Comparison of ENCODE assay signal across 1 cellular context in the genomic region with DNA sequence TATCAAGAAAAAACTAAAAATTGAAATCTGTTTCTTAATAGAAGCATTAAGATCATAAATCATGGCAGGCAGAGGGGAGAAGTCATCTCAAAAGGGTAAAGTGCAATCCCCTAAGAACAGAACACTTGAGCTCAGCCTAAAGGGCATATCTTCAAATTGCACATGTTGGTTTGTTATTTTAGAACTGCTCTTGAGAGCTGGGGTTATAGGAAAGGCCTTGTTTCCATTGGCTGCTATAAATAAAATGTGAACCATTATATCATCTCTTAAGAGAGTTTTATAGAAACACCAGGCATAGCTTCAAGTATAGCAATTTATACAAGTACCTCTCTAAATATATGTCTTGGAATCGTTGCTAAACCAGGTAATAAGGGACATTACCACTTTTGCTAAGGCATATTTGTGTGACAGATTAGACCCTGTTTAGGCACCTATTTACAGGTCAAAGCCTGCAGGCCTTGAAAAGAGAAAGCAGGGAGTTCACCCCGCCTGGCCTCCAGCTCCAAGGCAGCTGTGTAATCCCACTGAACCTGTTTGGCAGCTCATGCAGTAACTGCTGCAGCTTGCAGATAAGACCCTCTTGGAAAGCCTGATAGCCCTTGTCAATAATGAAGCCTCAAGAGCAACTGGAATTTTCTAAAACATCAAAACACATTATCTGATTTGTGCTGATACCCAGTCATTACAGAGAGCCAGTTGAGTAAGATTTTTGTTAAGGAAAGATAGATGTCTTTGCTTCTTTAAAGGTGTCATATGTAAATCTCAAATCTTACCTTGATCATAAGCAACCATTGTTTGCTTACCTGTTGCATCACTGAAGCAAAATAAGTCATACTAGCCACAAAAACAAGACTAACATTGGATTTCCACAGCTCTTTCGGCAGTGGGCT.
TF ChIP-seq lines count a peak whose summit lies in the region.

No MANE protein-coding gene starts in this region.

TF ChIP-seq in K562, 482 proteins besides CTCF, POLR2A, EP300 and RAD21 (continued from another document and continues in another):
- TF ChIP-seq CTCFL (IDR thresholded peaks at IDR 0.05; ENCODE audit: borderline replicate concordance, insufficient read depth, low read depth, low read length, poor library complexity, severe bottlenecking) (no peak), NBN (IDR thresholded peaks at IDR 0.05; ENCODE audit: low read depth) (peak; percentile 93), ILF3 (IDR thresholded peaks at IDR 0.05; ENCODE audit: borderline replicate concordance) (peak; percentile 84), ZNF274 (IDR thresholded peaks at IDR 0.05; ENCODE audit: borderline replicate concordance, low read depth, low read length) (peak; percentile 76; the same call in 1 of the 2 replicates), ZBTB34 (CRISPR knock-in tag; IDR thresholded peaks at IDR 0.05) (no peak), FOXK1 (CRISPR knock-in tag; IDR thresholded peaks at IDR 0.05; ENCODE audit: borderline replicate concordance) (no peak), CREB1 (IDR thresholded peaks at IDR 0.05) (peak; percentile 69; the same call in 1 of the 2 replicates), CREB1 (CRISPR knock-in tag; IDR thresholded peaks at IDR 0.05) (no peak; the same call in 1 of the 2 replicates), FOXP1 (CRISPR knock-in tag; IDR thresholded peaks at IDR 0.05) (no peak), ZNF121 (CRISPR knock-in tag; conservative IDR thresholded peaks at IDR 0.05) (no peak), ZNF444 (CRISPR knock-in tag; IDR thresholded peaks at IDR 0.05) (0 out of 2 replicates have a peak, but pooled peaks have one; percentile 37), MCM2 (IDR thresholded peaks at IDR 0.05; ENCODE audit: low read depth) (no peak), YBX1 (IDR thresholded peaks at IDR 0.05) (no peak), ELK1 (CRISPR knock-in tag; IDR thresholded peaks at IDR 0.05) (no peak), NR3C1 (CRISPR knock-in tag; IDR thresholded peaks at IDR 0.05) (no peak), FOS (IDR thresholded peaks at IDR 0.05; ENCODE audit: extremely low read depth, insufficient read length) (no peak), CLOCK (CRISPR knock-in tag; IDR thresholded peaks at IDR 0.05; ENCODE audit: borderline replicate concordance) (no peak), KDM1A (IDR thresholded peaks at IDR 0.05) (peak; percentile 98), COPS2 (conservative IDR thresholded peaks at IDR 0.05) (no peak), SPI1 (IDR thresholded peaks at IDR 0.05; ENCODE audit: borderline replicate concordance, low read depth, low read length) (no peak), MBD2 (IDR thresholded peaks at IDR 0.05; ENCODE audit: borderline replicate concordance, low read depth) (peak; percentile 66), ADNP (tag; IDR thresholded peaks at IDR 0.05) (peak; percentile 47; the same call in 1 of the 2 replicates), ZNF696 (CRISPR knock-in tag; conservative IDR thresholded peaks at IDR 0.05) (no peak), ZNF232 (CRISPR knock-in tag; IDR thresholded peaks at IDR 0.05) (no peak), GTF2B (IDR thresholded peaks at IDR 0.05; ENCODE audit: extremely low read depth, insufficient read length) (no peak), SP2 (IDR thresholded peaks at IDR 0.05; ENCODE audit: extremely low read depth, low read depth, low read length, poor library complexity, severe bottlenecking) (no peak), NR2C1 (IDR thresholded peaks at IDR 0.05) (peak; percentile 50; the same call in 1 of the 2 replicates), NR2C1 (tag; IDR thresholded peaks at IDR 0.05) (peak; percentile 42; the same call in 1 of the 2 replicates), SOX6 (IDR thresholded peaks at IDR 0.05) (peak; percentile 98), JUND (IDR thresholded peaks at IDR 0.05; ENCODE audit: borderline replicate concordance, low read depth, low read length) (peak; percentile 78; the same call in 1 of the 2 replicates), JUND (tag; IDR thresholded peaks at IDR 0.05; ENCODE audit: borderline replicate concordance, low read depth, low read length) (peak; percentile 85; the same call in 2 of the 3 replicates), SAFB (IDR thresholded peaks at IDR 0.05; ENCODE audit: borderline replicate concordance, low read depth, low read length) (no peak)
- TF ChIP-seq, protein P1, sequence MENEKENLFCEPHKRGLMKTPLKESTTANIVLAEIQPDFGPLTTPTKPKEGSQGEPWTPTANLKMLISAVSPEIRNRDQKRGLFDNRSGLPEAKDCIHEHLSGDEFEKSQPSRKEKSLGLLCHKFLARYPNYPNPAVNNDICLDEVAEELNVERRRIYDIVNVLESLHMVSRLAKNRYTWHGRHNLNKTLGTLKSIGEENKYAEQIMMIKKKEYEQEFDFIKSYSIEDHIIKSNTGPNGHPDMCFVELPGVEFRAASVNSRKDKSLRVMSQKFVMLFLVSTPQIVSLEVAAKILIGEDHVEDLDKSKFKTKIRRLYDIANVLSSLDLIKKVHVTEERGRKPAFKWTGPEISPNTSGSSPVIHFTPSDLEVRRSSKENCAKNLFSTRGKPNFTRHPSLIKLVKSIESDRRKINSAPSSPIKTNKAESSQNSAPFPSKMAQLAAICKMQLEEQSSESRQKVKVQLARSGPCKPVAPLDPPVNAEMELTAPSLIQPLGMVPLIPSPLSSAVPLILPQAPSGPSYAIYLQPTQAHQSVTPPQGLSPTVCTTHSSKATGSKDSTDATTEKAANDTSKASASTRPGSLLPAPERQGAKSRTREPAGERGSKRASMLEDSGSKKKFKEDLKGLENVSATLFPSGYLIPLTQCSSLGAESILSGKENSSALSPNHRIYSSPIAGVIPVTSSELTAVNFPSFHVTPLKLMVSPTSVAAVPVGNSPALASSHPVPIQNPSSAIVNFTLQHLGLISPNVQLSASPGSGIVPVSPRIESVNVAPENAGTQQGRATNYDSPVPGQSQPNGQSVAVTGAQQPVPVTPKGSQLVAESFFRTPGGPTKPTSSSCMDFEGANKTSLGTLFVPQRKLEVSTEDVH (IDR thresholded peaks at IDR 0.05; ENCODE audit: low read depth, partially characterized antibody): no peak
- TF ChIP-seq, protein P2, sequence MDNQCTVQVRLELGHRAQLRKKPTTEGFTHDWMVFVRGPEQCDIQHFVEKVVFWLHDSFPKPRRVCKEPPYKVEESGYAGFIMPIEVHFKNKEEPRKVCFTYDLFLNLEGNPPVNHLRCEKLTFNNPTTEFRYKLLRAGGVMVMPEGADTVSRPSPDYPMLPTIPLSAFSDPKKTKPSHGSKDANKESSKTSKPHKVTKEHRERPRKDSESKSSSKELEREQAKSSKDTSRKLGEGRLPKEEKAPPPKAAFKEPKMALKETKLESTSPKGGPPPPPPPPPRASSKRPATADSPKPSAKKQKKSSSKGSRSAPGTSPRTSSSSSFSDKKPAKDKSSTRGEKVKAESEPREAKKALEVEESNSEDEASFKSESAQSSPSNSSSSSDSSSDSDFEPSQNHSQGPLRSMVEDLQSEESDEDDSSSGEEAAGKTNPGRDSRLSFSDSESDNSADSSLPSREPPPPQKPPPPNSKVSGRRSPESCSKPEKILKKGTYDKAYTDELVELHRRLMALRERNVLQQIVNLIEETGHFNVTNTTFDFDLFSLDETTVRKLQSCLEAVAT (IDR thresholded peaks at IDR 0.05): peak in 1 of 2 experiments; percentile 45; a peak in 1 of 4 replicates
- TF ChIP-seq, protein P3, sequence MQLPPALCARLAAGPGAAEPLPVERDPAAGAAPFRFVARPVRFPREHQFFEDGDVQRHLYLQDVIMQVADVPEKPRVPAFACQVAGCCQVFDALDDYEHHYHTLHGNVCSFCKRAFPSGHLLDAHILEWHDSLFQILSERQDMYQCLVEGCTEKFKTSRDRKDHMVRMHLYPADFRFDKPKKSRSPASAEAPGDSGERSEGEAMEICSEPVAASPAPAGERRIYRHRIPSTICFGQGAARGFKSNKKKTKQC (CRISPR knock-in tag; IDR thresholded peaks at IDR 0.05): no peak
- TF ChIP-seq, protein P4, sequence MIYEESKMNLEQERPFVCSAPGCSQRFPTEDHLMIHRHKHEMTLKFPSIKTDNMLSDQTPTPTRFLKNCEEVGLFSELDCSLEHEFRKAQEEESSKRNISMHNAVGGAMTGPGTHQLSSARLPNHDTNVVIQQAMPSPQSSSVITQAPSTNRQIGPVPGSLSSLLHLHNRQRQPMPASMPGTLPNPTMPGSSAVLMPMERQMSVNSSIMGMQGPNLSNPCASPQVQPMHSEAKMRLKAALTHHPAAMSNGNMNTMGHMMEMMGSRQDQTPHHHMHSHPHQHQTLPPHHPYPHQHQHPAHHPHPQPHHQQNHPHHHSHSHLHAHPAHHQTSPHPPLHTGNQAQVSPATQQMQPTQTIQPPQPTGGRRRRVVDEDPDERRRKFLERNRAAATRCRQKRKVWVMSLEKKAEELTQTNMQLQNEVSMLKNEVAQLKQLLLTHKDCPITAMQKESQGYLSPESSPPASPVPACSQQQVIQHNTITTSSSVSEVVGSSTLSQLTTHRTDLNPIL (CRISPR knock-in tag; IDR thresholded peaks at IDR 0.05): no peak
- TF ChIP-seq, protein P5, sequence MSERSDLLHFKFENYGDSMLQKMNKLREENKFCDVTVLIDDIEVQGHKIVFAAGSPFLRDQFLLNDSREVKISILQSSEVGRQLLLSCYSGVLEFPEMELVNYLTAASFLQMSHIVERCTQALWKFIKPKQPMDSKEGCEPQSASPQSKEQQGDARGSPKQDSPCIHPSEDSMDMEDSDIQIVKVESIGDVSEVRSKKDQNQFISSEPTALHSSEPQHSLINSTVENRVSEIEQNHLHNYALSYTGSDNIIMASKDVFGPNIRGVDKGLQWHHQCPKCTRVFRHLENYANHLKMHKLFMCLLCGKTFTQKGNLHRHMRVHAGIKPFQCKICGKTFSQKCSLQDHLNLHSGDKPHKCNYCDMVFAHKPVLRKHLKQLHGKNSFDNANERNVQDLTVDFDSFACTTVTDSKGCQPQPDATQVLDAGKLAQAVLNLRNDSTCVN (CRISPR knock-in tag; IDR thresholded peaks at IDR 0.05): no peak
- TF ChIP-seq, protein P6, sequence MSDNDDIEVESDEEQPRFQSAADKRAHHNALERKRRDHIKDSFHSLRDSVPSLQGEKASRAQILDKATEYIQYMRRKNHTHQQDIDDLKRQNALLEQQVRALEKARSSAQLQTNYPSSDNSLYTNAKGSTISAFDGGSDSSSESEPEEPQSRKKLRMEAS (CRISPR knock-in tag; IDR thresholded peaks at IDR 0.05): no peak
- TF ChIP-seq, protein P7, sequence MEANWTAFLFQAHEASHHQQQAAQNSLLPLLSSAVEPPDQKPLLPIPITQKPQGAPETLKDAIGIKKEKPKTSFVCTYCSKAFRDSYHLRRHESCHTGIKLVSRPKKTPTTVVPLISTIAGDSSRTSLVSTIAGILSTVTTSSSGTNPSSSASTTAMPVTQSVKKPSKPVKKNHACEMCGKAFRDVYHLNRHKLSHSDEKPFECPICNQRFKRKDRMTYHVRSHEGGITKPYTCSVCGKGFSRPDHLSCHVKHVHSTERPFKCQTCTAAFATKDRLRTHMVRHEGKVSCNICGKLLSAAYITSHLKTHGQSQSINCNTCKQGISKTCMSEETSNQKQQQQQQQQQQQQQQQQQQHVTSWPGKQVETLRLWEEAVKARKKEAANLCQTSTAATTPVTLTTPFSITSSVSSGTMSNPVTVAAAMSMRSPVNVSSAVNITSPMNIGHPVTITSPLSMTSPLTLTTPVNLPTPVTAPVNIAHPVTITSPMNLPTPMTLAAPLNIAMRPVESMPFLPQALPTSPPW (CRISPR knock-in tag; IDR thresholded peaks at IDR 0.05): peak; percentile 59
